8 cellular contexts compared by ENCODE assay signal in the genomic region with DNA sequence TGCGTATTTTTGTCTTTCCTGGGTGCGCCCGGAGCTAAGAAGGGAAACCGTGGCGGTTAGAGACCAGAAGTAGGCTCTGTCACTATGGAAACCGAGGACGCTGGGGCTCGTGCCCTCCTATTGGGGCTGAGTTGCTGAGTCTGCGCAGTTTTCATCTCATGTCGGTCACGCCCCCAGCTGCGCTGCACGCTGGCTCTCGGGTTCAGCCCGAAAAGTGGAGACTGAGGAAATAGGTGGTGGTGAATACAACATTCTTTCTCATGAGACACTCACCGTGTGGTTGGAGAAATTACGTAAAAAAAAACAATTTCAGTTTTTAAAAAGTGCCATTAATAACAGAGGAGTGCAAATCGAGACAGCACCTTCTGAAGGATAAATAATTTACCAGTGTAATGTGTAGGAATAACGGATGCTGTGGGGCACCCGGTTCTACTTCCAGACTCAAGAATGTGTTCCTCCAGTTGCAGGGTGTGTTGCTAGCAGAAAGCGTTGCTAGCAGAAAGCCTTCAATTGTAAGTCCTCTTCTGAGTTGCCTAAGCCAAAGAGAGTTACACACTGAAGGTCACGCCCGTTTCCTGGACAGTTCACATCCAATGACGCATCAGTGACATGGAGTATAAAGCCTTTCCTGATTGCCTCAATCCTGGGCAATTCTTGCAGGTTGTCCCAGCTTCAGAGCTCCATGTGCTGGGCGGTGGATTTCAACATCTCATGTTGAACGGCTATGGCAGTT. TPM values are rescaled to one million over a fixed set of nuclear protein-coding genes. Genes with fewer than 3 reads are reported as not detected.
DNase-seq lines count a peak whose midpoint lies in the region; ATAC-seq lines count a peak whose summit lies in the region.

No MANE protein-coding gene starts in this region.

- DNase-seq in AG20443 (ENCODE audit: low spot score), result peak; percentile 98
- DNase-seq in GM19240 (ENCODE audit: insufficient read length, low spot score), result peak; percentile 93
- peak; percentile 74 for DNase-seq in NCI-H510A treated with DMSO at 0.1 percent for 48 hours (lab: John Stamatoyannopoulos, UW)
- peak; percentile 93 for DNase-seq in activated CD4-positive, alpha-beta T cell treated with anti-CD3 and anti-CD28 coated beads for 48 hours
- DNase-seq in dedifferentiated amniotic fluid mesenchymal stem cell (ENCODE audit: extremely low spot score), result peak; percentile 91
- DNase-seq in left lobe of liver (ENCODE audit: low spot score), result peak; percentile 93
- DNase-seq in stimulated activated CD4-positive, alpha-beta T cell treated with anti-CD3 and anti-CD28 coated beads, Interleukin-1b, Interleukin-23, amount 100 ng/mL, for 48 hours, result peak; percentile 91

- ATAC-seq in HG03457 (IDR thresholded peaks at IDR 0.05; ENCODE audit: unreplicated experiment) (peak; percentile 79), left lobe of liver (peak; percentile 94)

RNA-seq across cellular contexts. Expression of gene CXXC1, which starts 20.4 kb away (rescaled TPM):
- total RNA-seq in left lobe of liver, result 35.1 TPM

RNA-seq across cellular contexts. Expression of gene MBD1, which starts 26.6 kb away (rescaled TPM):
- total RNA-seq in left lobe of liver, result 33.6 TPM

RNA-seq across cellular contexts. Expression of gene CFAP53, which starts 41.6 kb away (rescaled TPM):
- total RNA-seq in left lobe of liver, result 0.25 TPM

Comparison
In these comparisons a context has a peak if more than half of its experiments do, and no peak if none do; other contexts are left out.
1. Peak in every context shown above with its lines: DNase-seq and ATAC-seq.